In the genomic region with DNA sequence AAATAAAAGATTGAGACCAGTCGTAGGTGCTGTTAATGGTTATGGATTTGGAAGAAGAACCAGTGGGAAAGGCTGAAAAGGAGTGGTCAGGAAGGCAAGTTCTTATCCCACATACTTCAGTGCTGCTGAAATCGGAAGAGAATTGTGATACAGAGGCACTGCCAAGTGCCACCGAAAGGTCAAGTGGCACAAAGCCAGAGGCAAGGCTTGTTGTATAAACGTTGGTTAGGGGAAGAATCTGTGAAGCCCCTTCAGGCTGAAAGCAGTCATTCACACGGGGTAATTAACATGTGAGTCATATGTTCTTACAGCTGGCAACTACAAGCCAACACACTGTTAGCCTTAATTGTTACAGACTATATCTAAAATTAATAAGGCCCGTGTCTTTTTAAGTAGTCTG, we compare ENCODE assay signal across 1 cellular context.
TF ChIP-seq lines count a peak whose summit lies in the region.

No MANE protein-coding gene starts in this region.

TF ChIP-seq in WTC11, 78 proteins besides CTCF, POLR2A, EP300 and RAD21 (continued from another document):
- TF ChIP-seq E2F1 (CRISPR knock-in tag; IDR thresholded peaks at IDR 0.05) = no peak
- TF ChIP-seq, protein P1, sequence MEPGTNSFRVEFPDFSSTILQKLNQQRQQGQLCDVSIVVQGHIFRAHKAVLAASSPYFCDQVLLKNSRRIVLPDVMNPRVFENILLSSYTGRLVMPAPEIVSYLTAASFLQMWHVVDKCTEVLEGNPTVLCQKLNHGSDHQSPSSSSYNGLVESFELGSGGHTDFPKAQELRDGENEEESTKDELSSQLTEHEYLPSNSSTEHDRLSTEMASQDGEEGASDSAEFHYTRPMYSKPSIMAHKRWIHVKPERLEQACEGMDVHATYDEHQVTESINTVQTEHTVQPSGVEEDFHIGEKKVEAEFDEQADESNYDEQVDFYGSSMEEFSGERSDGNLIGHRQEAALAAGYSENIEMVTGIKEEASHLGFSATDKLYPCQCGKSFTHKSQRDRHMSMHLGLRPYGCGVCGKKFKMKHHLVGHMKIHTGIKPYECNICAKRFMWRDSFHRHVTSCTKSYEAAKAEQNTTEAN (CRISPR knock-in tag; IDR thresholded peaks at IDR 0.05) = no peak
- no peak for TF ChIP-seq GABPB1 (CRISPR knock-in tag; IDR thresholded peaks at IDR 0.05)
- no peak for TF ChIP-seq ZNF219 (CRISPR knock-in tag; IDR thresholded peaks at IDR 0.05; ENCODE audit: borderline replicate concordance)
- no peak for TF ChIP-seq ATF3 (CRISPR knock-in tag; conservative IDR thresholded peaks at IDR 0.05)
- TF ChIP-seq MXD4 (CRISPR knock-in tag; IDR thresholded peaks at IDR 0.05; ENCODE audit: borderline replicate concordance) = no peak
- TF ChIP-seq FOXP4 (CRISPR knock-in tag; IDR thresholded peaks at IDR 0.05) = no peak
- no peak for TF ChIP-seq ZNF121 (CRISPR knock-in tag; IDR thresholded peaks at IDR 0.05)
- TF ChIP-seq SMAD3 (CRISPR knock-in tag; IDR thresholded peaks at IDR 0.05; ENCODE audit: borderline replicate concordance) = no peak
